In the genomic region with DNA sequence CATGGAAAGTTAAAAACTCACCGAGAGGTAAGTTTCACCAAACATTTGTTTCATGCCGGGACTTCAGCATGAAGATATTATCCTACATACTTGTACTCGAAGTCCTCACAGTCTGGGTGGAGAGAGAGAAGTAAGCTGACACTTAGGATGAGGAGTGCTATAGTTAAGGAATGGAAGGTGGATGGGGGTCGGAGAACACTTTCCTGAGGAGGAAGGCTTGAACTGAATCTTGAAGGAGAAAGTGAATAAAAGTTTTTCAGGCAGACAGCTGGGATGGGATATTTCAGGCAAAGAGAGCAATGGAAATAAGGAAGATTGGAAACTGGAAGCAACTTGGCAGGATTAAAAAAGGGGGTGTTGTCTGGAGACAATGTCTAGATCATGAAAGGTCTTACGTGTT, we compare ENCODE assay signal across 26 cellular contexts.
"Had no signal": no experiment of that assay in that cellular context is flagged by ENCODE, and none has a peak within 500 bp of the region (broad histone marks: within the 10 kb centered on the region; RNA-seq: fewer than 3 reads in every experiment).

No MANE protein-coding gene starts in this region.

- H3K36me3 ChIP-seq: Peyer's patch had no signal

- DNase-seq: activated B cell treated with CpG ODN at 0.5 μM for 24 hours; activated CD4-positive, alpha-beta T cell treated with anti-CD3 and anti-CD28 coated beads for 1 hour; activated CD4-positive, alpha-beta T cell treated with anti-CD3 and anti-CD28 coated beads, Interleukin-2, amount 10 ng/mL, durations not matched to agents 24 days and 14 days; activated CD4-positive, alpha-beta T cell treated with anti-CD3 and anti-CD28 coated beads, Interleukin-2, amount 50 U/mL, for 48 hours; activated gamma-delta T cell; activated naive CD4-positive, alpha-beta T cell treated with anti-CD3 and anti-CD28 coated beads, Interleukin-2, amount 10 ng/mL, durations not matched to agents 7 days and 5 days; activated naive CD8-positive, alpha-beta T cell treated with anti-CD3 and anti-CD28 coated beads for 36 hours; activated T-cell treated with anti-CD3 and anti-CD28 coated beads, Interleukin-2, amount 50 U/mL, for 48 hours; anterior cingulate cortex; MM.1S; NCI-H1105; NCI-H1436; NCI-H1694 treated with DMSO at 0.1 percent for 48 hours; NCI-H2029 treated with DMSO at 0.1 percent for 48 hours; NCI-H345; NCI-H510A; NCI-H526 treated with DMSO at 0.1 percent for 48 hours; NCI-H82; OCI-M1; Peyer's patch; Right ventricle myocardium superior; T-helper 17 cell; T-helper 9 cell had no signal

- ATAC-seq: activated T-helper 17 cell treated with anti-CD3 and anti-CD28 coated beads, Interleukin-2, amount 50 U/mL, for 72 hours; T-helper 17 cell had no signal

- H3K4me3 Mint-ChIP-seq: activated B cell treated with CpG ODN at 0.5 μM for 24 hours; activated CD4-positive, alpha-beta T cell treated with anti-CD3 and anti-CD28 coated beads, Interleukin-2, amount 10 ng/mL, durations not matched to agents 24 days and 14 days; activated naive CD4-positive, alpha-beta T cell treated with anti-CD3 and anti-CD28 coated beads, Interleukin-2, amount 10 ng/mL, durations not matched to agents 7 days and 5 days; activated naive CD8-positive, alpha-beta T cell treated with anti-CD3 and anti-CD28 coated beads for 36 hours; activated T-helper 17 cell treated with anti-CD3 and anti-CD28 coated beads, Interleukin-2, amount 50 U/mL, for 72 hours; T-helper 17 cell had no signal

- H3K4me3 ChIP-seq: Peyer's patch, SJSA1 had no signal

- H3K9me3 Mint-ChIP-seq: activated B cell treated with CpG ODN at 0.5 μM for 24 hours; activated CD4-positive, alpha-beta T cell treated with anti-CD3 and anti-CD28 coated beads, Interleukin-2, amount 10 ng/mL, durations not matched to agents 24 days and 14 days; activated naive CD4-positive, alpha-beta T cell treated with anti-CD3 and anti-CD28 coated beads, Interleukin-2, amount 10 ng/mL, durations not matched to agents 7 days and 5 days; activated naive CD8-positive, alpha-beta T cell treated with anti-CD3 and anti-CD28 coated beads for 36 hours; activated T-helper 17 cell treated with anti-CD3 and anti-CD28 coated beads, Interleukin-2, amount 50 U/mL, for 72 hours had no signal

- H3K9me3 ChIP-seq: Peyer's patch, SJSA1 had no signal

- H3K27me3 Mint-ChIP-seq: activated B cell treated with CpG ODN at 0.5 μM for 24 hours; activated CD4-positive, alpha-beta T cell treated with anti-CD3 and anti-CD28 coated beads, Interleukin-2, amount 10 ng/mL, durations not matched to agents 24 days and 14 days; activated naive CD4-positive, alpha-beta T cell treated with anti-CD3 and anti-CD28 coated beads, Interleukin-2, amount 10 ng/mL, durations not matched to agents 7 days and 5 days; activated naive CD8-positive, alpha-beta T cell treated with anti-CD3 and anti-CD28 coated beads for 36 hours; activated T-helper 17 cell treated with anti-CD3 and anti-CD28 coated beads, Interleukin-2, amount 50 U/mL, for 72 hours; T-helper 17 cell had no signal

- H3K4me1 Mint-ChIP-seq: activated B cell treated with CpG ODN at 0.5 μM for 24 hours; activated CD4-positive, alpha-beta T cell treated with anti-CD3 and anti-CD28 coated beads, Interleukin-2, amount 10 ng/mL, durations not matched to agents 24 days and 14 days; activated naive CD4-positive, alpha-beta T cell treated with anti-CD3 and anti-CD28 coated beads, Interleukin-2, amount 10 ng/mL, durations not matched to agents 7 days and 5 days; activated naive CD8-positive, alpha-beta T cell treated with anti-CD3 and anti-CD28 coated beads for 36 hours; T-helper 17 cell had no signal

- H3K36me3 Mint-ChIP-seq: activated naive CD4-positive, alpha-beta T cell treated with anti-CD3 and anti-CD28 coated beads, Interleukin-2, amount 10 ng/mL, durations not matched to agents 7 days and 5 days had no signal

- H3K27me3 ChIP-seq: Peyer's patch, SJSA1 had no signal

- H3K27ac ChIP-seq: Peyer's patch, RWPE1, SJSA1 had no signal

- H3K27ac Mint-ChIP-seq: activated B cell treated with CpG ODN at 0.5 μM for 24 hours; activated CD4-positive, alpha-beta T cell treated with anti-CD3 and anti-CD28 coated beads, Interleukin-2, amount 10 ng/mL, durations not matched to agents 24 days and 14 days; activated naive CD4-positive, alpha-beta T cell treated with anti-CD3 and anti-CD28 coated beads, Interleukin-2, amount 10 ng/mL, durations not matched to agents 7 days and 5 days; activated naive CD8-positive, alpha-beta T cell treated with anti-CD3 and anti-CD28 coated beads for 36 hours; activated T-helper 17 cell treated with anti-CD3 and anti-CD28 coated beads, Interleukin-2, amount 50 U/mL, for 72 hours; T-helper 17 cell had no signal
